ENCODE assay signal across 9 cellular contexts in genomic region chr3:188507244-188507720, GRCh38.
A peak's percentile ranks its signal among the peaks of the same experiment; 100 is the strongest.
DNase-seq lines count a peak whose midpoint lies in the region; ATAC-seq, FAIRE-seq and TF ChIP-seq lines count a peak whose summit lies in the region.
"Had no signal": no experiment of that assay in that cellular context is flagged by ENCODE, and none has a peak within 500 bp of the region (broad histone marks: within the 10 kb centered on the region; RNA-seq: fewer than 3 reads in every experiment).

No MANE protein-coding gene starts in this region.

- no peak for TF ChIP-seq POLR2A in H54 (IDR thresholded peaks at IDR 0.05; ENCODE audit: low read depth, low read length)

- no peak for ATAC-seq in GM21367 (IDR thresholded peaks at IDR 0.05; ENCODE audit: unreplicated experiment)

- peak; percentile 79 for DNase-seq in GM03348 (ENCODE audit: low spot score)
- DNase-seq in SKM-1 (lab: John Stamatoyannopoulos, UW; ENCODE audit: unreplicated experiment), result peak; percentile 73
- peak; percentile 65 for DNase-seq in globus pallidus (ENCODE audit: low spot score)
- peak; percentile 47 for DNase-seq in pulmonary artery endothelial cell (ENCODE audit: low read depth, low spot score)
- no peak for DNase-seq in stimulated activated CD4-positive, alpha-beta T cell treated with anti-CD3 and anti-CD28 coated beads, Interleukin-15, amount 100 ng/mL, for 24 hours
- no peak for DNase-seq in NCI-H2081 treated with DMSO at 0.1 percent for 48 hours (lab: John Stamatoyannopoulos, UW)
- DNase-seq in H54 (ENCODE audit: insufficient read length, low spot score), result no peak

- no peak for FAIRE-seq in H54 (lab: Jason Lieb, UNC)
- FAIRE-seq: GM18507 had no signal

Comparison
In these comparisons a context has a peak if more than half of its experiments do, and no peak if none do; other contexts are left out.
1. DNase-seq: peak in GM03348 (single experiment), SKM-1 (single experiment), globus pallidus (single experiment) and pulmonary artery endothelial cell (single experiment); none in stimulated activated CD4-positive, alpha-beta T cell treated with anti-CD3 and anti-CD28 coated beads, Interleukin-15, amount 100 ng/mL, for 24 hours (single experiment), NCI-H2081 treated with DMSO at 0.1 percent for 48 hours (single experiment) and H54 (single experiment).